16 cellular contexts compared by ENCODE assay signal in genomic region chr4:147820975-147821374, GRCh38.
DNase-seq lines count a peak whose midpoint lies in the region; ATAC-seq and TF ChIP-seq lines count a peak whose summit lies in the region.
"Had no signal": no experiment of that assay in that cellular context is flagged by ENCODE, and none has a peak within 500 bp of the region (broad histone marks: within the 10 kb centered on the region; RNA-seq: fewer than 3 reads in every experiment).

No MANE protein-coding gene starts in this region.

- H3K79me2 ChIP-seq in HCT116 (ENCODE audit: insufficient read depth, low read length) = peaks cover 28% of the 10 kb centered on the region
- H3K79me2 ChIP-seq in trophoblast cell (ENCODE audit: control insufficient read depth, insufficient read depth, low read length, poor library complexity) = no peaks in the 10 kb centered on the region

- H3K9me3 ChIP-seq in HCT116 (ENCODE audit: control insufficient read depth in 1 of 2, insufficient read depth in 1 of 2, low read depth in 1 of 2, low read length in 2 of 2) = no peaks in the 10 kb centered on the region
- no peaks in the 10 kb centered on the region for H3K9me3 ChIP-seq in esophagus squamous epithelium
- H3K9me3 ChIP-seq in trophoblast cell (ENCODE audit: insufficient read depth, low read depth, low read length) = no peaks in the 10 kb centered on the region
- H3K9me3 ChIP-seq: left lung, mucosa of descending colon, neutrophil had no signal

- BruUV-seq in HCT116 (replicated peaks; lab: Mats Ljungman, UMichigan) = no TSS peak

- H3K4me2 ChIP-seq in HCT116 (ENCODE audit: low read length) (peak overlapping the region; percentile 25; the same call in 1 of the 2 replicates), trophoblast cell (ENCODE audit: low read length) (no peak overlapping the region)
- H3K4me2 ChIP-seq: GM23338, PC-9 had no signal

- no peak overlapping the region for H2BK120ac ChIP-seq in trophoblast cell (ENCODE audit: insufficient read depth, low read length, poor library complexity)

- no peaks in the 10 kb centered on the region; a peak in 1 of 4 replicates for H3K36me3 ChIP-seq in HCT116 (ENCODE audit: control insufficient read depth in 1 of 2, insufficient read depth in 2 of 2, low read length in 2 of 2)
- no peaks in the 10 kb centered on the region for H3K36me3 ChIP-seq in rectal smooth muscle tissue (ENCODE audit: control insufficient read depth, insufficient read depth, low read length)
- peaks cover 0 to 22% (median 0%) of the 10 kb centered on the region in 3 donors for H3K36me3 ChIP-seq in esophagus squamous epithelium
- peaks cover 3 to 9% of the 10 kb centered on the region in 2 experiments for H3K36me3 ChIP-seq in trophoblast cell (ENCODE audit: control insufficient read depth in 1 of 2, insufficient read depth in 2 of 2, low read length in 2 of 2)
- H3K36me3 ChIP-seq: left lung, neutrophil had no signal

- no peaks in the 10 kb centered on the region for H4K20me1 ChIP-seq in HCT116 (ENCODE audit: insufficient read depth)

- CTCF ChIA-PET in HCT116 (lab: Charles Lee) (no interaction called here), RWPE1 (lab: Yijun Ruan, JAX) (no interaction called here)

- TF ChIP-seq CTCF in HCT116 (IDR thresholded peaks at IDR 0.05 in 2 of 3, conservative IDR thresholded peaks at IDR 0.05 in 1 of 3; ENCODE audit: borderline replicate concordance in 1 of 3, insufficient read depth in 1 of 3, low read depth in 2 of 3, low read length in 2 of 3) (no peak), RWPE1 (conservative IDR thresholded peaks at IDR 0.05; ENCODE audit: low read depth) (no peak), epithelial cell of esophagus (IDR thresholded peaks at IDR 0.05; ENCODE audit: insufficient read depth, low read depth, low read length, missing control alignments) (no peak), esophagus squamous epithelium (IDR thresholded peaks at IDR 0.05) (no peak)

- H4K8ac ChIP-seq in trophoblast cell (ENCODE audit: low read depth, low read length) = no peak overlapping the region

- no peaks in the 10 kb centered on the region for H3K9me2 ChIP-seq in HCT116 (ENCODE audit: insufficient read depth)

- no peak overlapping the region for H2BK5ac ChIP-seq in trophoblast cell (ENCODE audit: low read depth, low read length, poor library complexity)

- H2AK5ac ChIP-seq in trophoblast cell (ENCODE audit: low read length) = no peak overlapping the region

- H3K27me3 ChIP-seq in HCT116 (ENCODE audit: insufficient read depth, low read length) = no peaks in the 10 kb centered on the region
- H3K27me3 ChIP-seq in rectal smooth muscle tissue (ENCODE audit: control insufficient read depth, insufficient read depth, low read length) = no peaks in the 10 kb centered on the region
- no peaks in the 10 kb centered on the region for H3K27me3 ChIP-seq in esophagus squamous epithelium
- no peaks in the 10 kb centered on the region for H3K27me3 ChIP-seq in trophoblast cell (ENCODE audit: insufficient read depth, low read length)
- H3K27me3 ChIP-seq: left lung, neutrophil had no signal

- intact Hi-C loops in HCT116 (cut with micrococcal nuclease) (no loop called here), esophagus squamous epithelium (cut with DNase I) (no loop called here)

- H3K14ac ChIP-seq in trophoblast cell (ENCODE audit: low read length) = no peak overlapping the region

- TF ChIP-seq RAD21 in HCT116 (IDR thresholded peaks at IDR 0.05; ENCODE audit: low read depth) = no peak

- POLR2A ChIA-PET in HCT116 (lab: Charles Lee) = no interaction called here
- POLR2A ChIA-PET in RWPE1 (lab: Yijun Ruan, JAX; ENCODE audit: low non-redundant PET) = no interaction called here

- no peak overlapping the region for H3K23ac ChIP-seq in trophoblast cell (ENCODE audit: low read length)

- RAD21 ChIA-PET in HCT116 (lab: Charles Lee; ENCODE audit: low non-redundant PET in 1 of 2, low total read pairs in 2 of 2, uncharacterized antibody in 2 of 2, unreplicated experiment in 2 of 2) = no interaction called here

- no peak overlapping the region for H2BK12ac ChIP-seq in trophoblast cell (ENCODE audit: low read length)

- H3K79me1 ChIP-seq in trophoblast cell (ENCODE audit: low read length) = no peaks in the 10 kb centered on the region

- TF ChIP-seq POLR2A in HCT116 (IDR thresholded peaks at IDR 0.05; ENCODE audit: borderline replicate concordance, extremely low read depth, insufficient read depth, insufficient read length) = no peak
- TF ChIP-seq POLR2A in esophagus squamous epithelium (IDR thresholded peaks at IDR 0.05) = no peak

- no peak overlapping the region for H3K4ac ChIP-seq in trophoblast cell (ENCODE audit: low read depth, low read length)

- no peak overlapping the region for H2AFZ ChIP-seq in HCT116 (ENCODE audit: low read depth, low read length, poor library complexity, severe bottlenecking)
- no peak overlapping the region for H2AFZ ChIP-seq in trophoblast cell (ENCODE audit: insufficient read depth, low read length, poor library complexity)
- H2AFZ ChIP-seq: GM23338, PC-9 had no signal

- no peak overlapping the region for H3K9ac ChIP-seq in HCT116 (ENCODE audit: low read length)
- no peak overlapping the region for H3K9ac ChIP-seq in rectal smooth muscle tissue (ENCODE audit: low read length)
- H3K9ac ChIP-seq in trophoblast cell (ENCODE audit: low read length) = no peak overlapping the region

- H3K4me1 ChIP-seq in HCT116 (ENCODE audit: control insufficient read depth in 1 of 2, insufficient read depth in 2 of 2, low read length in 2 of 2) = peaks cover 20 to 31% of the 10 kb centered on the region in 2 experiments; a peak in 3 of 4 replicates
- H3K4me1 ChIP-seq in rectal smooth muscle tissue (ENCODE audit: control insufficient read depth, insufficient read depth, low read length) = peaks cover 45% of the 10 kb centered on the region
- peaks cover 19 to 91% (median 44%) of the 10 kb centered on the region in 3 donors for H3K4me1 ChIP-seq in esophagus squamous epithelium
- H3K4me1 ChIP-seq in trophoblast cell (ENCODE audit: control insufficient read depth in 1 of 2, insufficient read depth in 2 of 2, low read length in 2 of 2) = peaks cover 0 to 3% of the 10 kb centered on the region in 2 experiments

- no peak overlapping the region for H3K18ac ChIP-seq in trophoblast cell (ENCODE audit: low read length)

- 50 to 100% methylated on average over 1 to 2 of the region's 6 CpGs for WGBS in esophagus squamous epithelium, 2 donors
- no CpG with 5 or more reads among the region's 6 CpGs for WGBS in trophoblast cell (ENCODE audit: extremely low coverage, insufficient coverage, insufficient read length)

- H3K4me3 ChIP-seq in HCT116 (replicated peaks in 1 of 2; ENCODE audit: low read depth in 1 of 2, low read length in 2 of 2) (no peak overlapping the region), epithelial cell of esophagus (ENCODE audit: low read length) (no peak overlapping the region), rectal smooth muscle tissue (ENCODE audit: low read length) (no peak overlapping the region), esophagus squamous epithelium (no peak overlapping the region), trophoblast cell (ENCODE audit: low read depth, low read length) (no peak overlapping the region)
- H3K4me3 ChIP-seq: GM23338, left lung, mucosa of descending colon, PC-9 had no signal

- H4K12ac ChIP-seq in trophoblast cell (ENCODE audit: low read depth, low read length) = no peak overlapping the region

- no peak overlapping the region for H3K27ac ChIP-seq in HCT116 (ENCODE audit: low read depth, low read length)
- peak overlapping the region; percentile 81 for H3K27ac ChIP-seq in RWPE1
- peak overlapping the region; percentile 66 for H3K27ac ChIP-seq in rectal smooth muscle tissue (ENCODE audit: low read depth, low read length)
- peak overlapping the region in 2 of 4 donors; percentile 76 to 78 for H3K27ac ChIP-seq in esophagus squamous epithelium
- H3K27ac ChIP-seq in trophoblast cell (ENCODE audit: low read depth, low read length) = no peak overlapping the region
- H3K27ac ChIP-seq: neutrophil, PC-9 had no signal

- DNase-seq in HCT116 (ENCODE audit: low read depth, low spot score) = no peak
- DNase-seq in RWPE1 (ENCODE audit: low spot score) = peak; percentile 79
- peak; percentile 95 for DNase-seq in epithelial cell of esophagus (ENCODE audit: low read depth)
- no peak for DNase-seq in DMS153 (lab: John Stamatoyannopoulos, UW)
- DNase-seq in esophagus squamous epithelium (lab: John Stamatoyannopoulos, UW) = no peak
- no peak for DNase-seq in trophoblast cell
- DNase-seq: activated CD4-positive, alpha-beta T cell treated with anti-CD3 and anti-CD28 coated beads, Interleukin-2, amount 50 U/mL, for 48 hours; activated gamma-delta T cell; left lung; mucosa of descending colon; NCI-H146; PC-9 had no signal

- no peak overlapping the region for H4K91ac ChIP-seq in trophoblast cell (ENCODE audit: low read depth, low read length)

- ATAC-seq in HCT116 (peak; percentile 53; the same call in 1 of the 2 replicates), HG02623 (IDR thresholded peaks at IDR 0.05; ENCODE audit: unreplicated experiment) (no peak)
- ATAC-seq: GM23338, mucosa of descending colon had no signal

TF ChIP-seq in HCT116, 20 proteins besides CTCF, POLR2A, EP300 and RAD21 (continues in another document):
- TF ChIP-seq EZH2 (IDR thresholded peaks at IDR 0.05) (no peak), ZFX (IDR thresholded peaks at IDR 0.05) (no peak), ZNF274 (IDR thresholded peaks at IDR 0.05; ENCODE audit: low read depth, low read length) (no peak)
- TF ChIP-seq, protein P1, sequence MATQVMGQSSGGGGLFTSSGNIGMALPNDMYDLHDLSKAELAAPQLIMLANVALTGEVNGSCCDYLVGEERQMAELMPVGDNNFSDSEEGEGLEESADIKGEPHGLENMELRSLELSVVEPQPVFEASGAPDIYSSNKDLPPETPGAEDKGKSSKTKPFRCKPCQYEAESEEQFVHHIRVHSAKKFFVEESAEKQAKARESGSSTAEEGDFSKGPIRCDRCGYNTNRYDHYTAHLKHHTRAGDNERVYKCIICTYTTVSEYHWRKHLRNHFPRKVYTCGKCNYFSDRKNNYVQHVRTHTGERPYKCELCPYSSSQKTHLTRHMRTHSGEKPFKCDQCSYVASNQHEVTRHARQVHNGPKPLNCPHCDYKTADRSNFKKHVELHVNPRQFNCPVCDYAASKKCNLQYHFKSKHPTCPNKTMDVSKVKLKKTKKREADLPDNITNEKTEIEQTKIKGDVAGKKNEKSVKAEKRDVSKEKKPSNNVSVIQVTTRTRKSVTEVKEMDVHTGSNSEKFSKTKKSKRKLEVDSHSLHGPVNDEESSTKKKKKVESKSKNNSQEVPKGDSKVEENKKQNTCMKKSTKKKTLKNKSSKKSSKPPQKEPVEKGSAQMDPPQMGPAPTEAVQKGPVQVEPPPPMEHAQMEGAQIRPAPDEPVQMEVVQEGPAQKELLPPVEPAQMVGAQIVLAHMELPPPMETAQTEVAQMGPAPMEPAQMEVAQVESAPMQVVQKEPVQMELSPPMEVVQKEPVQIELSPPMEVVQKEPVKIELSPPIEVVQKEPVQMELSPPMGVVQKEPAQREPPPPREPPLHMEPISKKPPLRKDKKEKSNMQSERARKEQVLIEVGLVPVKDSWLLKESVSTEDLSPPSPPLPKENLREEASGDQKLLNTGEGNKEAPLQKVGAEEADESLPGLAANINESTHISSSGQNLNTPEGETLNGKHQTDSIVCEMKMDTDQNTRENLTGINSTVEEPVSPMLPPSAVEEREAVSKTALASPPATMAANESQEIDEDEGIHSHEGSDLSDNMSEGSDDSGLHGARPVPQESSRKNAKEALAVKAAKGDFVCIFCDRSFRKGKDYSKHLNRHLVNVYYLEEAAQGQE (IDR thresholded peaks at IDR 0.05; ENCODE audit: low read depth) = no peak

Comparison
In these comparisons a context has a peak if more than half of its experiments do, and no peak if none do; other contexts are left out.
1. DNase-seq: peak in RWPE1 (single experiment) and epithelial cell of esophagus (single experiment); none in HCT116 (single experiment), DMS153 (single experiment), esophagus squamous epithelium (single experiment) and trophoblast cell (0 of 2).
2. H3K27ac ChIP-seq: peak in RWPE1 (single experiment) and rectal smooth muscle tissue (single experiment); none in HCT116 (single experiment) and trophoblast cell (single experiment).